Comparison of ENCODE assay signal across 14 cellular contexts in the genomic region with DNA sequence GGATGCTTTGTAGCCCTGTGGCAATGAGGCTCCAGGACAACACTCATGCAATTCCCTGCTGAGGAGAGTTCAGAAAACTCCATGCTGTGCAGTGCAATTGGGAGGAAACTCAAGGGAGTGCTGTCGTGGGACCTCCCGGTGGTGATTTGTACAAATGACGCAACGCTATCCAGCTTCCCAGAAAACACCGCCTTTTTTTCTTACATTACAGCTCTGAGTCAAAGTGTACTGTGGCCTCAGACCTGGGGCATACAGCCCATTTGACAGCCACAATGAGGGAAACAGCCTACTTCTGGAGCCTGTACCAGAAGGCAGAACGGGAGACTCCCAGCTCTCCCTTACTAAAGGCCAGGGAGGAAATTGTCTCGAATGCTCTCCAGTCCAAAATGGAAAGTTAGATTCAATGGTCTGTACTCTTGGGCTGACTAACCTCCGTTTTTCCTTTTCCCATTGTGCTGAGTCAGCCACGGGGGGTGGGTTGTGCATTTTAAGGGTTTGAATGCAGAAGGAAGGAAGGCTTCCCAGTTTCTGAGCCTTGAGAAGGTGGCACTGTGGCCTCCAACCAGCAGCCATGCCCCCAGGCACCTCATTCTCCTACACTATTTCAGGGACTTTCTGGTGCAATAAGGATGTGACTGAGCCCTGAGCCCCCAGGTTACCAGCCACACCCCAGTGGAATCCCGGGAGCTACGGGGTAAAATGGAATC. TPM values are rescaled to one million over a fixed set of nuclear protein-coding genes. Genes with fewer than 3 reads are reported as not detected.
A peak's percentile ranks its signal among the peaks of the same experiment; 100 is the strongest.
DNase-seq lines count a peak whose midpoint lies in the region; ATAC-seq and TF ChIP-seq lines count a peak whose summit lies in the region.
"Had no signal": no experiment of that assay in that cellular context is flagged by ENCODE, and none has a peak within 500 bp of the region (broad histone marks: within the 10 kb centered on the region; RNA-seq: fewer than 3 reads in every experiment).

No MANE protein-coding gene starts in this region.

- H3K27ac Mint-ChIP-seq in immature natural killer cell: no peak overlapping the region
- H3K27ac Mint-ChIP-seq: CD4-positive, CD25-positive, alpha-beta regulatory T cell; stimulated activated naive B cell treated with anti-CD40 and anti-IgM and Interleukin-4, amounts not matched to agents 10 μg/mL and 1 μg/mL and 100 μg/mL, for 72 hours had no signal

- H3K36me3 ChIP-seq in PC-9 (ENCODE audit: low read depth): no peaks in the 10 kb centered on the region
- H3K36me3 ChIP-seq in osteoblast (ENCODE audit: insufficient read depth, low read length): no peaks in the 10 kb centered on the region

- no peaks in the 10 kb centered on the region for H3K9me3 Mint-ChIP-seq in immature natural killer cell
- H3K9me3 Mint-ChIP-seq: activated T-cell treated with anti-CD3 and anti-CD28 coated beads, Interleukin-2, amount 50 U/mL, for 4 hours; stimulated activated naive B cell treated with anti-CD40 and anti-IgM and Interleukin-4, amounts not matched to agents 10 μg/mL and 1 μg/mL and 100 μg/mL, for 72 hours had no signal

- intact Hi-C loops in PC-9 (cut with micrococcal nuclease; ENCODE audit: unreplicated experiment): loop anchor here (10.0 kb wide), 1 partner anchor 282 kb away; a partner anchor contains a TSS

- H3K9me3 ChIP-seq in PC-9 (ENCODE audit: insufficient read depth, low read depth) (no peaks in the 10 kb centered on the region), osteoblast (ENCODE audit: low read depth, low read length) (no peaks in the 10 kb centered on the region)

- H3K4me3 Mint-ChIP-seq in immature natural killer cell: no peak overlapping the region
- H3K4me3 Mint-ChIP-seq: activated T-cell treated with anti-CD3 and anti-CD28 coated beads, Interleukin-2, amount 50 U/mL, for 4 hours; stimulated activated naive B cell treated with anti-CD40 and anti-IgM and Interleukin-4, amounts not matched to agents 10 μg/mL and 1 μg/mL and 100 μg/mL, for 72 hours had no signal

- H3K4me3 ChIP-seq in PC-9 (peak overlapping the region; percentile 24; the same call in 1 of the 2 replicates), osteoblast (ENCODE audit: insufficient read depth, low read length) (peak overlapping the region; percentile 21)

- CTCF ChIA-PET in PC-9 (lab: Charles Lee): interaction anchor here (0.9 kb wide), 1 partner anchor 12 kb away, joined by 3 read pairs; no protein-coding TSS in a partner anchor

- no TSS peak for BruUV-seq in PC-9 (replicated peaks; lab: Mats Ljungman, UMichigan)

- H4K20me1 ChIP-seq in PC-9 (ENCODE audit: insufficient read depth) (no peaks in the 10 kb centered on the region), osteoblast (ENCODE audit: insufficient read depth, low read length) (no peaks in the 10 kb centered on the region)

- H3K4me2 ChIP-seq in PC-9 (peak overlapping the region; percentile 69), osteoblast (ENCODE audit: insufficient read depth, low read length) (peak overlapping the region; percentile 54)

- H3K4me1 ChIP-seq in PC-9 (replicated peaks; ENCODE audit: insufficient read depth) (peaks cover 60% of the 10 kb centered on the region), osteoblast (ENCODE audit: insufficient read depth, low read length) (peaks cover 41% of the 10 kb centered on the region)

- H3F3A ChIP-seq in PC-9 (ENCODE audit: insufficient read depth, low read depth): peaks cover 57% of the 10 kb centered on the region

- peak; percentile 95 for DNase-seq in AG09319 (ENCODE audit: extremely low read depth, low read depth)
- peak; percentile 50 to 88 for DNase-seq in PC-9
- DNase-seq in fibroblast of gingiva (ENCODE audit: low read depth): peak; percentile 87
- peak; percentile 96 for DNase-seq in osteoblast (ENCODE audit: insufficient read length, low spot score, missing footprints)
- no peak for DNase-seq in immature natural killer cell
- DNase-seq: activated T-cell treated with anti-CD3 and anti-CD28 coated beads, Interleukin-2, amount 50 U/mL, for 4 hours; CD4-positive, CD25-positive, alpha-beta regulatory T cell; NCI-H1417; nucleus accumbens; stimulated activated naive B cell treated with anti-CD40 and anti-IgM and Interleukin-4, amounts not matched to agents 10 μg/mL and 1 μg/mL and 100 μg/mL, for 72 hours had no signal

- POLR2A ChIA-PET in PC-9 (lab: Charles Lee; ENCODE audit: unreplicated experiment): interaction anchor here (0.7 to 0.8 kb wide), 4 partner anchors 12 to 16 kb away, joined by 3 to 7 read pairs (median 4); no protein-coding TSS in a partner anchor

- H3K36me3 Mint-ChIP-seq in immature natural killer cell: no peaks in the 10 kb centered on the region
- H3K36me3 Mint-ChIP-seq: CD4-positive, CD25-positive, alpha-beta regulatory T cell; stimulated activated naive B cell treated with anti-CD40 and anti-IgM and Interleukin-4, amounts not matched to agents 10 μg/mL and 1 μg/mL and 100 μg/mL, for 72 hours had no signal

- H2AFZ ChIP-seq in PC-9: peak overlapping the region; percentile 35; the same call in 1 of the 2 replicates
- H2AFZ ChIP-seq in osteoblast (ENCODE audit: low read length): peak overlapping the region; percentile 64

- H3K27ac ChIP-seq in PC-9 (peak overlapping the region; percentile 92), osteoblast (ENCODE audit: low read depth, low read length) (peak overlapping the region; percentile 93)
- H3K27ac ChIP-seq: foreskin keratinocyte had no signal

- peaks cover 0 to 15% (median 13%) of the 10 kb centered on the region in 3 donors for H3K27me3 Mint-ChIP-seq in immature natural killer cell (ENCODE audit: low read depth in 3 of 3)

- no peak for ATAC-seq in HG03108 (IDR thresholded peaks at IDR 0.05; ENCODE audit: unreplicated experiment)
- ATAC-seq in HG02870 (IDR thresholded peaks at IDR 0.05; ENCODE audit: unreplicated experiment): no peak
- no peak for ATAC-seq in GM21423 (IDR thresholded peaks at IDR 0.05; ENCODE audit: unreplicated experiment)
- ATAC-seq: activated T-cell treated with anti-CD3 and anti-CD28 coated beads, Interleukin-2, amount 50 U/mL, for 4 hours; foreskin keratinocyte; stimulated activated naive B cell treated with anti-CD40 and anti-IgM and Interleukin-4, amounts not matched to agents 10 μg/mL and 1 μg/mL and 100 μg/mL, for 72 hours had no signal

- no peaks in the 10 kb centered on the region for H3K9me2 ChIP-seq in PC-9 (ENCODE audit: insufficient read depth)

- no peaks in the 10 kb centered on the region for H3K4me1 Mint-ChIP-seq in immature natural killer cell

- peaks cover 23% of the 10 kb centered on the region for H3K79me2 ChIP-seq in PC-9 (ENCODE audit: low read depth)
- H3K79me2 ChIP-seq in osteoblast (ENCODE audit: insufficient read depth, low read length): no peaks in the 10 kb centered on the region

- no peaks in the 10 kb centered on the region for H3K27me3 ChIP-seq in PC-9 (ENCODE audit: insufficient read depth, low read depth)
- H3K27me3 ChIP-seq in osteoblast (ENCODE audit: insufficient read depth, low read length): peaks cover 3% of the 10 kb centered on the region

- TF ChIP-seq CTCF in AG09319 (IDR thresholded peaks at IDR 0.05; ENCODE audit: low read depth, low read length) (no peak), PC-9 (conservative IDR thresholded peaks at IDR 0.05) (no peak), osteoblast (IDR thresholded peaks at IDR 0.05; ENCODE audit: extremely low read depth, low read depth, low read length) (no peak)

RNA-seq across cellular contexts. Expression of a gene that starts 16.4 kb away (rescaled TPM):
- 36.3 and 39.4 TPM in 2 replicates for total RNA-seq in PC-9 (2021)
- total RNA-seq in osteoblast: 827 and 849 TPM in 2 replicates
- 1 to 10 TPM in 2 of 3 donors, under 1 TPM in 1; 0.49 to 1.7 (median 1.2) TPM for polyA plus RNA-seq in immature natural killer cell
- total RNA-seq: CD4-positive, CD25-positive, alpha-beta regulatory T cell had no signal

Comparison
In these comparisons a context has a peak if more than half of its experiments do, and no peak if none do; other contexts are left out.
1. DNase-seq: peak in AG09319 (single experiment), PC-9 (2 of 2), fibroblast of gingiva (single experiment) and osteoblast (single experiment); none in immature natural killer cell (0 of 3).
2. RNA of a gene that starts 16.4 kb away (total RNA-seq): 827 to 849 TPM in osteoblast; 36.3 to 39.4 TPM in PC-9; every median in the first group is over 10 times any median in the second.